29 cellular contexts compared by ENCODE assay signal in genomic region chr6:145073811-145074210, GRCh38.
"Had no signal": no experiment of that assay in that cellular context is flagged by ENCODE, and none has a peak within 500 bp of the region (broad histone marks: within the 10 kb centered on the region; RNA-seq: fewer than 3 reads in every experiment).

No MANE protein-coding gene starts in this region.

- H3K9me3 ChIP-seq: adrenal gland, colonic mucosa had no signal

- DNase-seq: activated CD4-positive, alpha-beta T cell treated with anti-CD3 and anti-CD28 coated beads for 36 hours; activated CD4-positive, alpha-beta T cell treated with anti-CD3 and anti-CD28 coated beads, Interleukin-2, amount 10 ng/mL, durations not matched to agents 7 days and 5 days; activated CD4-positive, alpha-beta T cell treated with anti-CD3 and anti-CD28 coated beads, Interleukin-2, amount 50 U/mL, for 4 hours; activated CD4-positive, CD25-positive, alpha-beta regulatory T cell; activated CD4-positive, CD25-positive, alpha-beta regulatory T cell treated with anti-CD3 and anti-CD28 coated beads, Interleukin-2, amount 50 U/mL, for 72 hours; activated CD8-positive, alpha-beta memory T cell treated with anti-CD3 and anti-CD28 coated beads for 24 hours; activated CD8-positive, alpha-beta T cell treated with anti-CD3 and anti-CD28 coated beads for 36 hours; activated effector memory CD4-positive, alpha-beta T cell treated with Interleukin-2 at 50 U/mL for 16 hours; activated naive CD4-positive, alpha-beta T cell treated with anti-CD3 and anti-CD28 coated beads for 36 hours; activated naive CD8-positive, alpha-beta T cell treated with anti-CD3 and anti-CD28 coated beads for 36 hours; activated naive CD8-positive, alpha-beta T cell treated with anti-CD3 and anti-CD28 coated beads, Interleukin-2, amount 50 U/mL, for 24 hours; activated T-cell treated with anti-CD3 and anti-CD28 coated beads, Interleukin-2, amount 50 U/mL, for 4 hours; adrenal gland; amygdala; aorta; central memory CD4-positive, alpha-beta T cell; cerebellar nuclear complex; colonic mucosa; effector memory CD4-positive, alpha-beta T cell; endodermal cell; head of caudate nucleus; T-helper 2 cell had no signal

- H3K9me3 Mint-ChIP-seq: activated CD4-positive, alpha-beta T cell treated with anti-CD3 and anti-CD28 coated beads, Interleukin-2, amount 10 ng/mL, durations not matched to agents 7 days and 5 days; activated CD8-positive, alpha-beta T cell treated with anti-CD3 and anti-CD28 coated beads for 36 hours; activated naive CD4-positive, alpha-beta T cell treated with anti-CD3 and anti-CD28 coated beads, Interleukin-2, amount 50 U/mL, for 24 hours; activated naive CD8-positive, alpha-beta T cell treated with anti-CD3 and anti-CD28 coated beads for 36 hours; activated naive CD8-positive, alpha-beta T cell treated with anti-CD3 and anti-CD28 coated beads, Interleukin-2, amount 50 U/mL, for 24 hours; activated T-cell treated with anti-CD3 and anti-CD28 coated beads, Interleukin-2, amount 50 U/mL, for 4 hours; activated T-helper 17 cell treated with anti-CD3 and anti-CD28 coated beads, Interleukin-2, amount 50 U/mL, for 72 hours had no signal

- H3K4me3 ChIP-seq: adrenal gland, breast epithelium, cardiac muscle cell, colonic mucosa had no signal

- H3K4me1 Mint-ChIP-seq: activated CD4-positive, alpha-beta T cell treated with anti-CD3 and anti-CD28 coated beads for 36 hours; activated CD4-positive, alpha-beta T cell treated with anti-CD3 and anti-CD28 coated beads, Interleukin-2, amount 10 ng/mL, durations not matched to agents 7 days and 5 days; activated naive CD4-positive, alpha-beta T cell treated with anti-CD3 and anti-CD28 coated beads, Interleukin-2, amount 50 U/mL, for 24 hours; activated naive CD8-positive, alpha-beta T cell treated with anti-CD3 and anti-CD28 coated beads for 36 hours; activated naive CD8-positive, alpha-beta T cell treated with anti-CD3 and anti-CD28 coated beads, Interleukin-2, amount 50 U/mL, for 24 hours; activated T-helper 17 cell treated with anti-CD3 and anti-CD28 coated beads, Interleukin-2, amount 50 U/mL, for 72 hours; endodermal cell had no signal

- H3K27ac ChIP-seq: adrenal gland, breast epithelium, cardiac muscle cell, colonic mucosa had no signal

- ATAC-seq: activated CD4-positive, alpha-beta T cell treated with anti-CD3 and anti-CD28 coated beads for 36 hours; activated CD8-positive, alpha-beta T cell treated with anti-CD3 and anti-CD28 coated beads for 36 hours; activated naive CD8-positive, alpha-beta T cell treated with anti-CD3 and anti-CD28 coated beads, Interleukin-2, amount 50 U/mL, for 24 hours; activated T-cell treated with anti-CD3 and anti-CD28 coated beads, Interleukin-2, amount 50 U/mL, for 4 hours; activated T-helper 17 cell treated with anti-CD3 and anti-CD28 coated beads, Interleukin-2, amount 50 U/mL, for 72 hours; esophagus mucosa had no signal

- H3K4me3 Mint-ChIP-seq: activated CD4-positive, alpha-beta T cell treated with anti-CD3 and anti-CD28 coated beads for 36 hours; activated CD4-positive, alpha-beta T cell treated with anti-CD3 and anti-CD28 coated beads, Interleukin-2, amount 10 ng/mL, durations not matched to agents 7 days and 5 days; activated CD8-positive, alpha-beta T cell treated with anti-CD3 and anti-CD28 coated beads for 36 hours; activated naive CD4-positive, alpha-beta T cell treated with anti-CD3 and anti-CD28 coated beads for 36 hours; activated naive CD4-positive, alpha-beta T cell treated with anti-CD3 and anti-CD28 coated beads, Interleukin-2, amount 50 U/mL, for 24 hours; activated naive CD8-positive, alpha-beta T cell treated with anti-CD3 and anti-CD28 coated beads for 36 hours; activated naive CD8-positive, alpha-beta T cell treated with anti-CD3 and anti-CD28 coated beads, Interleukin-2, amount 50 U/mL, for 24 hours; activated T-cell treated with anti-CD3 and anti-CD28 coated beads, Interleukin-2, amount 50 U/mL, for 4 hours; activated T-helper 17 cell treated with anti-CD3 and anti-CD28 coated beads, Interleukin-2, amount 50 U/mL, for 72 hours; brain; endodermal cell had no signal

- FAIRE-seq: frontal cortex had no signal

- H3K27ac Mint-ChIP-seq: activated CD4-positive, alpha-beta T cell treated with anti-CD3 and anti-CD28 coated beads for 36 hours; activated CD4-positive, alpha-beta T cell treated with anti-CD3 and anti-CD28 coated beads, Interleukin-2, amount 10 ng/mL, durations not matched to agents 7 days and 5 days; activated CD8-positive, alpha-beta T cell treated with anti-CD3 and anti-CD28 coated beads for 36 hours; activated naive CD4-positive, alpha-beta T cell treated with anti-CD3 and anti-CD28 coated beads for 36 hours; activated naive CD4-positive, alpha-beta T cell treated with anti-CD3 and anti-CD28 coated beads, Interleukin-2, amount 50 U/mL, for 24 hours; activated naive CD8-positive, alpha-beta T cell treated with anti-CD3 and anti-CD28 coated beads for 36 hours; activated naive CD8-positive, alpha-beta T cell treated with anti-CD3 and anti-CD28 coated beads, Interleukin-2, amount 50 U/mL, for 24 hours; activated T-helper 17 cell treated with anti-CD3 and anti-CD28 coated beads, Interleukin-2, amount 50 U/mL, for 72 hours; brain; endodermal cell had no signal

- H3K4me1 ChIP-seq: adrenal gland, breast epithelium, colonic mucosa had no signal

- H3K36me3 ChIP-seq: adrenal gland, breast epithelium, cardiac muscle cell, colonic mucosa had no signal

- H3K36me3 Mint-ChIP-seq: activated naive CD4-positive, alpha-beta T cell treated with anti-CD3 and anti-CD28 coated beads, Interleukin-2, amount 50 U/mL, for 24 hours; activated naive CD8-positive, alpha-beta T cell treated with anti-CD3 and anti-CD28 coated beads for 36 hours; brain had no signal

- H3K27me3 Mint-ChIP-seq: activated CD4-positive, alpha-beta T cell treated with anti-CD3 and anti-CD28 coated beads, Interleukin-2, amount 10 ng/mL, durations not matched to agents 7 days and 5 days; activated naive CD8-positive, alpha-beta T cell treated with anti-CD3 and anti-CD28 coated beads, Interleukin-2, amount 50 U/mL, for 24 hours had no signal

- H3K27me3 ChIP-seq: adrenal gland, breast epithelium, cardiac muscle cell, colonic mucosa had no signal
